Comparison of ENCODE assay signal across 10 cellular contexts in genomic region chr17:8628609-8629169, GRCh38. TPM values are rescaled to one million over a fixed set of nuclear protein-coding genes. Genes with fewer than 3 reads are reported as not detected.
DNase-seq lines count a peak whose midpoint lies in the region; ATAC-seq, FAIRE-seq and TF ChIP-seq lines count a peak whose summit lies in the region.
"Had no signal": no experiment of that assay in that cellular context is flagged by ENCODE, and none has a peak within 500 bp of the region (broad histone marks: within the 10 kb centered on the region; RNA-seq: fewer than 3 reads in every experiment).

No MANE protein-coding gene starts in this region.

- peaks cover 3% of the 10 kb centered on the region for H3K27me3 ChIP-seq in rectal smooth muscle tissue (ENCODE audit: control insufficient read depth, insufficient read depth, low read length)
- H3K27me3 ChIP-seq in prostate gland (replicated peaks; ENCODE audit: insufficient read depth) = no peaks in the 10 kb centered on the region
- no peaks in the 10 kb centered on the region for H3K27me3 ChIP-seq in pancreas

- peak overlapping the region; percentile 42 for H3K4me2 ChIP-seq in OCI-LY7 (ENCODE audit: low read length)

- BruUV-seq in OCI-LY7 (replicated peaks; lab: Mats Ljungman, UMichigan) = no TSS peak

- peaks cover 7% of the 10 kb centered on the region; the same call in 1 of the 2 replicates for H4K20me1 ChIP-seq in OCI-LY7 (ENCODE audit: insufficient read depth, low read length)

- ATAC-seq in pancreas = no peak

- H3K36me3 ChIP-seq in OCI-LY7 (ENCODE audit: insufficient read depth, low read length) (no peaks in the 10 kb centered on the region), rectal smooth muscle tissue (ENCODE audit: control insufficient read depth, insufficient read depth, low read length) (no peaks in the 10 kb centered on the region), prostate gland (no peaks in the 10 kb centered on the region), pancreas (no peaks in the 10 kb centered on the region)
- H3K36me3 ChIP-seq: neutrophil had no signal

- H3K9ac ChIP-seq in rectal smooth muscle tissue (ENCODE audit: low read length) = no peak overlapping the region

- FAIRE-seq in pancreas (lab: Jason Lieb, UNC) = no peak

- no peaks in the 10 kb centered on the region for H3K9me3 ChIP-seq in OCI-LY7 (ENCODE audit: low read length)
- no peaks in the 10 kb centered on the region for H3K9me3 ChIP-seq in prostate gland
- H3K9me3 ChIP-seq in pancreas = no peaks in the 10 kb centered on the region
- H3K9me3 ChIP-seq: neutrophil had no signal

- H3K27ac ChIP-seq in OCI-LY7 (ENCODE audit: low read depth, low read length, poor library complexity, severe bottlenecking) (no peak overlapping the region), rectal smooth muscle tissue (ENCODE audit: low read depth, low read length) (no peak overlapping the region), prostate gland (no peak overlapping the region), pancreas (no peak overlapping the region)
- H3K27ac ChIP-seq: neutrophil had no signal

- H3K4me1 ChIP-seq in OCI-LY7 (ENCODE audit: insufficient read depth, low read length, poor library complexity, severe bottlenecking) (peaks cover 23% of the 10 kb centered on the region), rectal smooth muscle tissue (ENCODE audit: control insufficient read depth, insufficient read depth, low read length) (peaks cover 4% of the 10 kb centered on the region), prostate gland (replicated peaks) (no peaks in the 10 kb centered on the region), pancreas (peaks cover 0 to 4% (median 0%) of the 10 kb centered on the region in 3 donors)

- H3K4me3 ChIP-seq in OCI-LY7 (ENCODE audit: low read depth, low read length, poor library complexity, severe bottlenecking) (peak overlapping the region; percentile 98), rectal smooth muscle tissue (ENCODE audit: low read length) (peak overlapping the region; percentile 3), prostate gland (no peak overlapping the region), pancreas (peak overlapping the region in 2 of 4 donors; percentile 77 to 81)

- POLR2A ChIA-PET in OCI-LY7 (lab: Charles Lee) = no interaction called here

- CTCF ChIA-PET in OCI-LY7 (lab: Charles Lee; ENCODE audit: unreplicated experiment) = no interaction called here

- no peak for TF ChIP-seq CTCF in OCI-LY7 (conservative IDR thresholded peaks at IDR 0.05; ENCODE audit: low read length)
- TF ChIP-seq CTCF in prostate gland (IDR thresholded peaks at IDR 0.05) = no peak
- TF ChIP-seq CTCF in pancreas (IDR thresholded peaks at IDR 0.05) = no peak

- H3K79me2 ChIP-seq in OCI-LY7 (ENCODE audit: insufficient read depth, low read depth, low read length) = peaks cover 23% of the 10 kb centered on the region; the same call in 1 of the 2 replicates

- intact Hi-C loops in OCI-LY7 (cut with micrococcal nuclease; ENCODE audit: unreplicated experiment) = no loop called here
- intact Hi-C loops in prostate gland (cut with DNase I) = no loop called here
- intact Hi-C loops in pancreas (cut with DNase I) = no loop called here

- no peak overlapping the region for H2AFZ ChIP-seq in OCI-LY7 (ENCODE audit: low read length)

- peak; percentile 50 for DNase-seq in NCI-H82 (lab: John Stamatoyannopoulos, UW)
- DNase-seq in NCI-H82 treated with DMSO at 0.1 percent for 48 hours (lab: John Stamatoyannopoulos, UW; ENCODE audit: unreplicated experiment) = no peak
- DNase-seq in OCI-LY7 (ENCODE audit: low spot score) = no peak
- peak; percentile 88 to 92 for DNase-seq in erythroblast (lab: John Stamatoyannopoulos, UW)
- DNase-seq in prostate gland (ENCODE audit: low spot score) = no peak
- DNase-seq in pancreas = no peak
- DNase-seq in A172 (ENCODE audit: low spot score) = no peak
- DNase-seq: NCI-H2107 had no signal

- TF ChIP-seq POLR2A in erythroblast (IDR thresholded peaks at IDR 0.05; ENCODE audit: low read length) (no peak), prostate gland (IDR thresholded peaks at IDR 0.05) (no peak)

- WGBS in prostate gland = 31% methylated on average over 8 of the region's 8 CpGs
- WGBS in pancreas, 2 donors = 71 to 76% methylated on average over 8 of the region's 8 CpGs

- H3K9me2 ChIP-seq in OCI-LY7 (ENCODE audit: insufficient read depth, low read length) = no peaks in the 10 kb centered on the region

RNA-seq across cellular contexts. Expression of gene MYH10, which starts 1.8 kb away (rescaled TPM):
- total RNA-seq in OCI-LY7 (2014; rRNA removed; shearing (Covaris generic)) = 41.9 and 55.0 TPM in 2 replicates
- 50.6 and 60.4 TPM in 2 replicates for total RNA-seq in OCI-LY7 (2022)
- total RNA-seq in prostate gland = 10 to 100 TPM; 48.6 to 56.6 TPM
- 10 to 100 TPM in 5 of 6 donors, 1 to 10 TPM in 1; 7.6 to 28.0 (median 12.6) TPM for total RNA-seq in pancreas
- 10 to 100 TPM in 1 of 2 donors, 1 to 10 TPM in 1; 4.6 to 11.1 TPM for polyA plus RNA-seq in pancreas
- 47.1 and 72.1 TPM in 2 replicates for total RNA-seq in A172 (2014; rRNA removed; shearing (Covaris generic))

Comparison
In these comparisons a context has a peak if more than half of its experiments do, and no peak if none do; other contexts are left out.
1. DNase-seq: peak in NCI-H82 (single experiment) and erythroblast (2 of 2); none in NCI-H82 treated with DMSO at 0.1 percent for 48 hours (single experiment), OCI-LY7 (single experiment), prostate gland (single experiment), pancreas (0 of 6) and A172 (single experiment).
2. H3K4me3 ChIP-seq: peak in OCI-LY7 (single experiment) and rectal smooth muscle tissue (single experiment); none in prostate gland (0 of 2).